Comparison of ENCODE assay signal across 1 cellular context in the genomic region with DNA sequence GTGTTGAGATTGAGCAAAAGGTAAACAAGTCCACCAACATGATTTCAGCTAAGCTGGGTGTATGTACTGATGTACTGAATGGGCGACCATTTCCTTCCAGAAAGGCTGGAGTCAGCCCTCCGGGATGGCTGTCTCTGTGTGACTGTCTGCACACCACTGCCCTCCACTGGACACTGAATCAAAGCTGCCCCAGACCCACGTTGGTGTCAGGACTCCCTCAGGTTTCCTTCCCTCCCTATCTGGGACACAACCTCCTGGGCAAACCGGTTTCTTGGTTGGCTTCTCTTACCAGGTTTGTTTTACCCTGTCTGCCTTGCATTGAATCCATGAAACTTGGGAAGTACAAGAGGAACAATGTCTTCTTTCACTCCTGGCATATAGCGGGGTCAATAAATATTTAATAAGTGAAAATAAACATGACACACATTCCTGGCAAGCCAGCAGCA.
TF ChIP-seq lines count a peak whose summit lies in the region.

No MANE protein-coding gene starts in this region.

TF ChIP-seq in H1, 55 proteins besides CTCF, POLR2A, EP300 and RAD21:
- TF ChIP-seq HDAC6 (IDR thresholded peaks at IDR 0.05; ENCODE audit: low read depth, low read length) (no peak), NRF1 (IDR thresholded peaks at IDR 0.05; ENCODE audit: low read depth, low read length) (no peak), CTBP2 (IDR thresholded peaks at IDR 0.05; ENCODE audit: borderline replicate concordance, insufficient read depth, insufficient read length, low read length) (no peak), MAX (IDR thresholded peaks at IDR 0.05) (peak; percentile 48; the same call in 1 of the 2 replicates), YY1 (IDR thresholded peaks at IDR 0.05; ENCODE audit: low read depth, low read length) (peak; percentile 95), SP4 (IDR thresholded peaks at IDR 0.05; ENCODE audit: low read length) (no peak), CEBPB (IDR thresholded peaks at IDR 0.05; ENCODE audit: low read depth, low read length) (no peak), RFX5 (IDR thresholded peaks at IDR 0.05; ENCODE audit: borderline replicate concordance, low read depth, low read length) (no peak), TAF1 (IDR thresholded peaks at IDR 0.05; ENCODE audit: low read depth, low read length) (no peak), BCL11A (IDR thresholded peaks at IDR 0.05; ENCODE audit: low read depth in 2 of 2, low read length in 2 of 2) (no peak), SRF (IDR thresholded peaks at IDR 0.05; ENCODE audit: low read depth, low read length) (no peak), HDAC2 (IDR thresholded peaks at IDR 0.05; ENCODE audit: borderline replicate concordance in 1 of 2, low read depth in 2 of 2, low read length in 2 of 2) (no peak), SIN3A (conservative IDR thresholded peaks at IDR 0.05 in 1 of 2, IDR thresholded peaks at IDR 0.05 in 1 of 2; ENCODE audit: low read depth in 1 of 2, low read length in 2 of 2) (peak in 1 of 2 experiments; percentile 66; a peak in 1 of 4 replicates), RNF2 (IDR thresholded peaks at IDR 0.05; ENCODE audit: borderline replicate concordance, low read depth, low read length, missing control alignments, poor library complexity, severe bottlenecking) (no peak), TBP (IDR thresholded peaks at IDR 0.05; ENCODE audit: low read depth, low read length) (peak; percentile 8; the same call in 1 of the 2 replicates), CHD1 (IDR thresholded peaks at IDR 0.05; ENCODE audit: low read depth, low read length) (no peak), BACH1 (IDR thresholded peaks at IDR 0.05; ENCODE audit: low read length) (no peak), JUN (IDR thresholded peaks at IDR 0.05; ENCODE audit: low read depth, low read length) (no peak), SIRT6 (IDR thresholded peaks at IDR 0.05; ENCODE audit: low read length) (no peak), CHD2 (IDR thresholded peaks at IDR 0.05; ENCODE audit: low read length) (no peak), JUND (IDR thresholded peaks at IDR 0.05; ENCODE audit: low read length) (peak; percentile 27; the same call in 1 of the 2 replicates), E2F6 (IDR thresholded peaks at IDR 0.05) (no peak), CREB1 (IDR thresholded peaks at IDR 0.05) (peak; percentile 39; the same call in 1 of the 2 replicates), TCF12 (IDR thresholded peaks at IDR 0.05; ENCODE audit: low read depth, low read length) (no peak), ATF2 (IDR thresholded peaks at IDR 0.05; ENCODE audit: low read length) (no peak), EGR1 (IDR thresholded peaks at IDR 0.05; ENCODE audit: borderline replicate concordance, low read depth, low read length) (no peak), ASH2L (IDR thresholded peaks at IDR 0.05; ENCODE audit: low read length) (peak; percentile 30), SAP30 (IDR thresholded peaks at IDR 0.05; ENCODE audit: insufficient read depth, insufficient replicate concordance, low read length) (no peak), SP2 (IDR thresholded peaks at IDR 0.05; ENCODE audit: low read length) (no peak), TEAD4 (IDR thresholded peaks at IDR 0.05; ENCODE audit: low read depth, low read length) (0 out of 2 replicates have a peak, but pooled peaks have one; percentile 24), KDM5A (IDR thresholded peaks at IDR 0.05; ENCODE audit: low read length) (no peak), CBX5 (IDR thresholded peaks at IDR 0.05; ENCODE audit: low read depth, low read length) (no peak), NANOG (IDR thresholded peaks at IDR 0.05; ENCODE audit: insufficient read depth, low read depth, low read length, poor library complexity, severe bottlenecking) (no peak), TAF7 (optimal IDR thresholded peaks at IDR 0.05; ENCODE audit: borderline replicate concordance, low read depth, low read length) (no peak), SIX5 (IDR thresholded peaks at IDR 0.05; ENCODE audit: low read depth, low read length) (no peak), POLR2AphosphoS5 (IDR thresholded peaks at IDR 0.05; ENCODE audit: low read depth, low read length) (no peak), RXRA (IDR thresholded peaks at IDR 0.05; ENCODE audit: insufficient read depth, low read depth, low read length) (no peak), SUZ12 (IDR thresholded peaks at IDR 0.05; ENCODE audit: low read length) (no peak)
- TF ChIP-seq, protein P1, sequence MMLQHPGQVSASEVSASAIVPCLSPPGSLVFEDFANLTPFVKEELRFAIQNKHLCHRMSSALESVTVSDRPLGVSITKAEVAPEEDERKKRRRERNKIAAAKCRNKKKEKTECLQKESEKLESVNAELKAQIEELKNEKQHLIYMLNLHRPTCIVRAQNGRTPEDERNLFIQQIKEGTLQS (IDR thresholded peaks at IDR 0.05; ENCODE audit: insufficient read depth, low read depth, low read length) = no peak
